8 cellular contexts compared by ENCODE assay signal in the genomic region with DNA sequence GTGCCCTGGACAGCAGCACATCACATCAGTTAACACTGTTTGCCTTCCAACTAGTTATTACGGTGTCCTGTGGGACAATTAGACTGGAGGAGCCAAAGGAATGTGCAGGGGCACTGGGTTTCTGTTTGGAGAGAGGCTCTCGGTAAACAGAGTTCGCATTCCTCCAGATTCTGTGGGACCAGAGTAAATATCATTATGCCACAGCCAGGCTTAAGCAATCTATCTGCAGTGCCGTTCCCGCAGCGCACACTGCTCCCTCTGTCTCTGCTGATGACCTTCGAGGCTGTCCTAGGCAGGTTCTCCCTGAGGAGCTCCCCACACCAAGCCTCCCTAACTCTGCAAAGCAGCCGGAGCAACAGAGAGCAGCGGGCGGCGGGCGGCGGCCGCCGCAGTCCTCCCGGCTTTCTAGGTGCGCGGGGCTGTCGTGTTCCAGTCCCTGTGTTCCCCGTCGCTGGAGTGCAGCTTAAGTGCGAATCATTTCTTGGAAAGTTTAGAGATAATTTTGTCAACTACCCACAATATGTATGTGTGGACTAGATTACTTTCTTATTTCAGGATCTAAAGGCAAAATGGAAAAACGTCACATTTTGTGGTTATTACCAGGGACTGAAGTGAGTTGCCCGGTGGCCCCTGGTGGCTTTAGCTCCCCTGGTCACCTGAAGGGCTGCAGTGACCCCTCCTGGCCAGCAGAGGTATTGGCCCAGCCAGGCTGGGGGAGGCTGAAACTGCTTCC. TPM values are rescaled to one million over a fixed set of nuclear protein-coding genes. Genes with fewer than 3 reads are reported as not detected.
A peak's percentile ranks its signal among the peaks of the same experiment; 100 is the strongest.
DNase-seq lines count a peak whose midpoint lies in the region; ATAC-seq and TF ChIP-seq lines count a peak whose summit lies in the region.

No MANE protein-coding gene starts in this region.

- no peak overlapping the region for H3K4me2 ChIP-seq in trophoblast cell (ENCODE audit: low read length)

- TF ChIP-seq POLR2A in transverse colon (IDR thresholded peaks at IDR 0.05): no peak

- H3K4me1 Mint-ChIP-seq in activated naive CD4-positive, alpha-beta T cell treated with anti-CD3 and anti-CD28 coated beads for 36 hours (ENCODE audit: low read depth): peaks cover 45% of the 10 kb centered on the region
- peaks cover 37% of the 10 kb centered on the region for H3K4me1 Mint-ChIP-seq in glutamatergic neuron (ENCODE audit: low read depth, unreplicated experiment)

- ATAC-seq in HG02870 (IDR thresholded peaks at IDR 0.05; ENCODE audit: unreplicated experiment): no peak

- H3K9me3 ChIP-seq in trophoblast cell (ENCODE audit: insufficient read depth, low read depth, low read length) (no peaks in the 10 kb centered on the region), transverse colon (no peaks in the 10 kb centered on the region)

- H4K91ac ChIP-seq in trophoblast cell (ENCODE audit: low read depth, low read length): peak overlapping the region; percentile 45

- peaks cover 45% of the 10 kb centered on the region for H3K36me3 Mint-ChIP-seq in activated naive CD4-positive, alpha-beta T cell treated with anti-CD3 and anti-CD28 coated beads for 36 hours (ENCODE audit: low read depth)
- peaks cover 6% of the 10 kb centered on the region for H3K36me3 Mint-ChIP-seq in glutamatergic neuron (ENCODE audit: unreplicated experiment)

- peak; percentile 97 for TF ChIP-seq CTCF in glutamatergic neuron (IDR thresholded peaks at IDR 0.05; ENCODE audit: partially characterized antibody, unreplicated experiment)
- peak; percentile 97 to 99 (median 98) for TF ChIP-seq CTCF in transverse colon (IDR thresholded peaks at IDR 0.05)

- CTCF ChIA-PET in activated naive CD4-positive, alpha-beta T cell treated with anti-CD3 and anti-CD28 coated beads for 36 hours (lab: Charles Lee): interaction anchor here (0.7 to 4.5 kb wide), 17 partner anchors 9 to 171 kb away, joined by 3 to 35 read pairs (median 5); a partner anchor contains a TSS

- peak overlapping the region; percentile 17 for H3K14ac ChIP-seq in trophoblast cell (ENCODE audit: low read length)

- no CpG with 5 or more reads among the region's 24 CpGs for WGBS in trophoblast cell (ENCODE audit: extremely low coverage, insufficient coverage, insufficient read length)
- 66 to 77% methylated on average over 6 to 24 of the region's 24 CpGs for WGBS in transverse colon (ENCODE audit: low coverage in 1 of 2), 2 donors

- no peak overlapping the region for H3K4ac ChIP-seq in trophoblast cell (ENCODE audit: low read depth, low read length)

- peak overlapping the region; percentile 74 for H3K27ac ChIP-seq in trophoblast cell (ENCODE audit: low read depth, low read length)
- H3K27ac ChIP-seq in transverse colon: peak overlapping the region in 2 of 4 donors; percentile 2 to 9

- peaks cover 2% of the 10 kb centered on the region for H3K79me2 ChIP-seq in trophoblast cell (ENCODE audit: control insufficient read depth, insufficient read depth, low read length, poor library complexity)

- no peaks in the 10 kb centered on the region for H3K27me3 ChIP-seq in trophoblast cell (ENCODE audit: insufficient read depth, low read length)
- no peaks in the 10 kb centered on the region for H3K27me3 ChIP-seq in transverse colon

- peak overlapping the region; percentile 49 for H2BK5ac ChIP-seq in trophoblast cell (ENCODE audit: low read depth, low read length, poor library complexity)

- peaks cover 22 to 25% of the 10 kb centered on the region in 2 experiments for H3K4me1 ChIP-seq in trophoblast cell (ENCODE audit: control insufficient read depth in 1 of 2, insufficient read depth in 2 of 2, low read length in 2 of 2)
- H3K4me1 ChIP-seq in transverse colon: peaks cover 6 to 29% (median 11%) of the 10 kb centered on the region in 4 donors

- no peaks in the 10 kb centered on the region for H3K9me3 Mint-ChIP-seq in activated naive CD4-positive, alpha-beta T cell treated with anti-CD3 and anti-CD28 coated beads for 36 hours
- H3K9me3 Mint-ChIP-seq in glutamatergic neuron (ENCODE audit: unreplicated experiment): peaks cover 5% of the 10 kb centered on the region

- no peak overlapping the region for H3K4me3 ChIP-seq in Jurkat, Clone E6-1 (ENCODE audit: low read length)
- no peak overlapping the region for H3K4me3 ChIP-seq in trophoblast cell (ENCODE audit: low read depth, low read length)
- no peak overlapping the region for H3K4me3 ChIP-seq in transverse colon

- H2AFZ ChIP-seq in trophoblast cell (ENCODE audit: insufficient read depth, low read length, poor library complexity): no peak overlapping the region

- DNase-seq in DMS53 treated with DMSO at 0.1 percent for 48 hours (lab: John Stamatoyannopoulos, UW; ENCODE audit: unreplicated experiment) (peak; percentile 77), SKM-1 (lab: John Stamatoyannopoulos, UW; ENCODE audit: unreplicated experiment) (peak; percentile 43), glutamatergic neuron (peak; percentile 89), trophoblast cell (peak; percentile 78 to 89), transverse colon (peak; percentile 84)
- DNase-seq in Jurkat, Clone E6-1 (ENCODE audit: low read depth, low spot score): peak; percentile 15
- peak; percentile 85 for DNase-seq in activated naive CD4-positive, alpha-beta T cell treated with anti-CD3 and anti-CD28 coated beads for 36 hours

- no peaks in the 10 kb centered on the region for H3K27me3 Mint-ChIP-seq in activated naive CD4-positive, alpha-beta T cell treated with anti-CD3 and anti-CD28 coated beads for 36 hours (ENCODE audit: low read depth)
- H3K27me3 Mint-ChIP-seq in glutamatergic neuron (ENCODE audit: unreplicated experiment): peaks cover 4% of the 10 kb centered on the region

- peaks cover 18% of the 10 kb centered on the region for H3K79me1 ChIP-seq in trophoblast cell (ENCODE audit: low read length)

- peak overlapping the region; percentile 44 for H3K18ac ChIP-seq in trophoblast cell (ENCODE audit: low read length)

- H3K9ac ChIP-seq in trophoblast cell (ENCODE audit: low read length): no peak overlapping the region

- no peak overlapping the region for H3K4me3 Mint-ChIP-seq in activated naive CD4-positive, alpha-beta T cell treated with anti-CD3 and anti-CD28 coated beads for 36 hours
- H3K4me3 Mint-ChIP-seq in glutamatergic neuron (ENCODE audit: unreplicated experiment): no peak overlapping the region

- peak overlapping the region; percentile 6 for H2AK5ac ChIP-seq in trophoblast cell (ENCODE audit: low read length)

- in situ Hi-C loops in transverse colon (cut with MboI; ENCODE audit: low pct_ligation_motif_present in 1 of 4, low pct_unique_long_range_greater_than_20kb in 1 of 4, low sequenced_read_pairs in 3 of 4): loop anchor here (5.0 to 10.0 kb wide), 2 partner anchors 59 to 127 kb away; a partner anchor contains a TSS

- intact Hi-C loops in activated naive CD4-positive, alpha-beta T cell treated with anti-CD3 and anti-CD28 coated beads for 36 hours (cut with micrococcal nuclease): loop anchor here (1.0 kb wide), 3 partner anchors 61 to 170 kb away; a partner anchor contains a TSS
- intact Hi-C loops in transverse colon (cut with DNase I; ENCODE audit: low total_unique reads): loop anchor here (1.0 kb wide), 1 partner anchor 59 kb away; no protein-coding TSS in a partner anchor

- H3K36me3 ChIP-seq in trophoblast cell (ENCODE audit: control insufficient read depth in 1 of 2, insufficient read depth in 2 of 2, low read length in 2 of 2): peaks cover 53 to 57% of the 10 kb centered on the region in 2 experiments
- H3K36me3 ChIP-seq in transverse colon: peaks cover 0 to 18% (median 8%) of the 10 kb centered on the region in 4 donors

- H2BK120ac ChIP-seq in trophoblast cell (ENCODE audit: insufficient read depth, low read length, poor library complexity): peak overlapping the region; percentile 13

- H2BK12ac ChIP-seq in trophoblast cell (ENCODE audit: low read length): peak overlapping the region; percentile 30

- H3K23ac ChIP-seq in trophoblast cell (ENCODE audit: low read length): no peak overlapping the region

- H3K27ac Mint-ChIP-seq in activated naive CD4-positive, alpha-beta T cell treated with anti-CD3 and anti-CD28 coated beads for 36 hours: peak overlapping the region; percentile 70
- H3K27ac Mint-ChIP-seq in glutamatergic neuron (ENCODE audit: unreplicated experiment): no peak overlapping the region

- peak overlapping the region; percentile 2 for H4K8ac ChIP-seq in trophoblast cell (ENCODE audit: low read depth, low read length)

- no peak for TF ChIP-seq EP300 in transverse colon (IDR thresholded peaks at IDR 0.05; ENCODE audit: low read depth)

- no peak overlapping the region for H4K12ac ChIP-seq in trophoblast cell (ENCODE audit: low read depth, low read length)

RNA-seq across cellular contexts. Expression of a gene that starts 43.3 kb away (rescaled TPM):
- polyA plus RNA-seq in Jurkat, Clone E6-1 (2012; ENCODE audit: insufficient read depth, insufficient read length): 31.5 TPM
- total RNA-seq in activated naive CD4-positive, alpha-beta T cell treated with anti-CD3 and anti-CD28 coated beads for 36 hours: 10 to 100 TPM; 69.0 to 73.1 TPM
- total RNA-seq in glutamatergic neuron (ENCODE audit: unreplicated experiment) (50.2 TPM), transverse colon (10 to 100 TPM; 32.1 to 77.6 (median 60.1) TPM)
- polyA plus RNA-seq in trophoblast cell (2013): 23.9 and 26.5 TPM in 2 replicates

Comparison
In these comparisons a context has a peak if more than half of its experiments do, and no peak if none do; other contexts are left out.
1. DNase-seq: peak in every context shown above with its lines; median percentile 89 in glutamatergic neuron; 85 in activated naive CD4-positive, alpha-beta T cell treated with anti-CD3 and anti-CD28 coated beads for 36 hours; 84 in transverse colon; 84 in trophoblast cell; 77 in DMS53 treated with DMSO at 0.1 percent for 48 hours; 43 in SKM-1; 15 in Jurkat, Clone E6-1.